ENCODE assay signal across 8 cellular contexts in genomic region chr9:131661954-131662621, GRCh38.
DNase-seq lines count a peak whose midpoint lies in the region; ATAC-seq and TF ChIP-seq lines count a peak whose summit lies in the region.

No MANE protein-coding gene starts in this region.

- no peak for DNase-seq in CD14-positive monocyte (ENCODE audit: low spot score)
- DNase-seq in T-helper 2 cell, result peak in 4 of 5 experiments; percentile 29 to 85 (median 48)
- peak; percentile 61 for DNase-seq in activated gamma-delta T cell treated with Interleukin-2 at 50 U/mL for 16 hours
- no peak for DNase-seq in progenitor cell of endocrine pancreas (ENCODE audit: low spot score, unreplicated experiment)
- no peak for DNase-seq in iPS-NIHi7 (ENCODE audit: extremely low spot score)
- DNase-seq in DMS53 (lab: John Stamatoyannopoulos, UW), result no peak
- DNase-seq in A172 (ENCODE audit: low spot score), result no peak

- H3K36me3 Mint-ChIP-seq in CD14-positive monocyte (peaks cover 33 to 55% of the 10 kb centered on the region in 2 donors), progenitor cell of endocrine pancreas (ENCODE audit: insufficient read depth) (peaks cover 11% of the 10 kb centered on the region)

- H3K27ac Mint-ChIP-seq in CD14-positive monocyte, result peak overlapping the region in 4 of 7 donors; percentile 14 to 86 (median 64)
- H3K27ac Mint-ChIP-seq in progenitor cell of endocrine pancreas, result peak overlapping the region; percentile 30

- H3K27me3 Mint-ChIP-seq in CD14-positive monocyte (ENCODE audit: low read depth in 3 of 3) (peaks cover 0 to 1% (median 0%) of the 10 kb centered on the region in 3 donors), progenitor cell of endocrine pancreas (no peaks in the 10 kb centered on the region)

- H3K4me3 Mint-ChIP-seq in CD14-positive monocyte (no peak overlapping the region), progenitor cell of endocrine pancreas (ENCODE audit: low read depth) (no peak overlapping the region)

- intact Hi-C loops in CD14-positive monocyte (cut with micrococcal nuclease), result no loop called here

- TF ChIP-seq CTCF in CD14-positive monocyte (IDR thresholded peaks at IDR 0.05) (no peak), progenitor cell of endocrine pancreas (IDR thresholded peaks at IDR 0.05; ENCODE audit: unreplicated experiment) (no peak)

- ATAC-seq in GM21423 (IDR thresholded peaks at IDR 0.05; ENCODE audit: unreplicated experiment), result no peak

- H3K4me1 Mint-ChIP-seq in CD14-positive monocyte, result peaks cover 48% of the 10 kb centered on the region
- peaks cover 21% of the 10 kb centered on the region for H3K4me1 Mint-ChIP-seq in progenitor cell of endocrine pancreas (ENCODE audit: low read depth)

- no peaks in the 10 kb centered on the region for H3K9me3 Mint-ChIP-seq in CD14-positive monocyte
- peaks cover 14% of the 10 kb centered on the region for H3K9me3 Mint-ChIP-seq in progenitor cell of endocrine pancreas (ENCODE audit: low read depth)

Comparison
In these comparisons a context has a peak if more than half of its experiments do, and no peak if none do; other contexts are left out.
1. DNase-seq: peak in T-helper 2 cell (4 of 5) and activated gamma-delta T cell treated with Interleukin-2 at 50 U/mL for 16 hours (single experiment); none in CD14-positive monocyte (single experiment), progenitor cell of endocrine pancreas (single experiment), iPS-NIHi7 (single experiment), DMS53 (single experiment) and A172 (single experiment).